In the genomic region with DNA sequence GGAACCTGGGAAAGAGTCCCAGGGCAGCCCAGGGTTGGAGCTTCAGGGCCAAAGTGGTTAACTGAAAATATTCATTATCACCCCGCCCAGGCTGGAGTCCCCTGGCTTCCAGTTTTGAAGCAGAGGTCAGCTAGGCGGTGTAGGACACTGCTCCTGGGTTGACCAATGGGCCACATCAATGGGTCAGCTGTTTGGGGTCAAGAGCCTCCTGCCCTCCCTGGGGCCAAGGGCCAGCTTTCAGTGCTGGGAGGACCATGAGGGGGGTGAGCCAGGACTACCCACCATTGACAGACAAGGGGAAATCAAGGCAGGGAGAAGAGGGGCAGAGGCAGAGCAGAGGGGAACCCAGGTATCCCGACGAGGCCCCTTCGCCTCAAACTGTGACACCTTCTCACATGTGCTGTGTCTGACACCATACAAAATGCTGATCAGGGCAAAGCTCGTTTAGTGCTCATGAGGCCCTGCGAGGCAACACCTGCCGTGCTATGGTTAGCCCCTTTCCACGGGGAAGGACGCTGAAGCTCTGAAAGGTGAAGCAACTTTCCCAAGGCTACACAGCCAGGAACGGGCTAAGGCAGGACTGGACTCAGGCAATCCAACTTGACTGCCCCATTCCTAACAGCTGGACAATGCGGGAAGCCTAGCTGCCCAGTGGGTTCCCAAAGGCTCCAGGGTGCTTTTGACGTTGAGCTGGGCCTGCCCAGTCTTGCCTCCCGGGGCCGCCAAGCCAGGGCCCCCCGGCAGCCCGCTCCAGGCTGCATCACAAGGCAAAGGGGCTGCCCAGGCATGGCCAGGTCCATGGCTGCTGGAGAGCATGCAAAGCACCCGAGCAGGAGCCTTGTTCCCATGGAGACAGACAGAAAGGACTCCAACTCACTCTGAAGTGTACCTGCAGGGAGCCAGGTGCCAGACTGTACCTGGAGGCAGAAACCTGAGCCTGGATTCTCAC, we compare ENCODE assay signal across 8 cellular contexts. TPM values are rescaled to one million over a fixed set of nuclear protein-coding genes. Genes with fewer than 3 reads are reported as not detected.
A peak's percentile ranks its signal among the peaks of the same experiment; 100 is the strongest.
DNase-seq lines count a peak whose midpoint lies in the region; ATAC-seq and TF ChIP-seq lines count a peak whose summit lies in the region.

No MANE protein-coding gene starts in this region.

- peaks cover 0 to 8% (median 5%) of the 10 kb centered on the region in 5 donors for H3K36me3 ChIP-seq in subcutaneous abdominal adipose tissue (ENCODE audit: control insufficient read depth in 5 of 5, insufficient read depth in 5 of 5, low read length in 5 of 5)

- ATAC-seq in HG03520 (IDR thresholded peaks at IDR 0.05; ENCODE audit: unreplicated experiment) = no peak
- ATAC-seq in GM18502 (IDR thresholded peaks at IDR 0.05; ENCODE audit: poor library complexity, unreplicated experiment) = no peak
- no peak for ATAC-seq in HG02840 (IDR thresholded peaks at IDR 0.05; ENCODE audit: low FRiP score, unreplicated experiment)

- peak overlapping the region; percentile 95 for H3K4me3 Mint-ChIP-seq in activated CD4-positive, alpha-beta T cell treated with anti-CD3 and anti-CD28 coated beads, Interleukin-2, amount 10 ng/mL, durations not matched to agents 24 days and 14 days
- peak overlapping the region; percentile 83 for H3K4me3 Mint-ChIP-seq in glutamatergic neuron (ENCODE audit: unreplicated experiment)

- H3K27ac ChIP-seq in subcutaneous abdominal adipose tissue (ENCODE audit: low read depth, low read length) = peak overlapping the region; percentile 95

- H3K27me3 ChIP-seq in subcutaneous abdominal adipose tissue (ENCODE audit: control insufficient read depth in 5 of 5, insufficient read depth in 4 of 5, low read length in 5 of 5) = no peaks in the 10 kb centered on the region

- DNase-seq in activated CD4-positive, alpha-beta T cell treated with anti-CD3 and anti-CD28 coated beads, Interleukin-2, amount 10 ng/mL, durations not matched to agents 24 days and 14 days = no peak
- no peak for DNase-seq in activated CD4-positive, alpha-beta T cell treated with anti-CD3 and anti-CD28 coated beads, Interleukin-2, amount 50 U/mL, for 48 hours
- DNase-seq in RPMI8226 (peak; percentile 75), glutamatergic neuron (no peak)

- H3K27me3 Mint-ChIP-seq in activated CD4-positive, alpha-beta T cell treated with anti-CD3 and anti-CD28 coated beads, Interleukin-2, amount 10 ng/mL, durations not matched to agents 24 days and 14 days = no peaks in the 10 kb centered on the region
- peaks cover 7% of the 10 kb centered on the region for H3K27me3 Mint-ChIP-seq in glutamatergic neuron (ENCODE audit: unreplicated experiment)

- peak overlapping the region; percentile 50 to 86 (median 75) for H3K9ac ChIP-seq in subcutaneous abdominal adipose tissue (ENCODE audit: low read length in 5 of 5)

- H3K36me3 Mint-ChIP-seq in activated CD4-positive, alpha-beta T cell treated with anti-CD3 and anti-CD28 coated beads, Interleukin-2, amount 10 ng/mL, durations not matched to agents 24 days and 14 days (ENCODE audit: low read depth) = peaks cover 21% of the 10 kb centered on the region
- H3K36me3 Mint-ChIP-seq in glutamatergic neuron (ENCODE audit: unreplicated experiment) = no peaks in the 10 kb centered on the region

- H3K9me3 ChIP-seq in subcutaneous abdominal adipose tissue (ENCODE audit: control insufficient read depth in 5 of 5, low read length in 5 of 5) = no peaks in the 10 kb centered on the region

- intact Hi-C loops in activated CD4-positive, alpha-beta T cell treated with anti-CD3 and anti-CD28 coated beads, Interleukin-2, amount 10 ng/mL, durations not matched to agents 24 days and 14 days (cut with micrococcal nuclease) = no loop called here

- H3K4me1 Mint-ChIP-seq in activated CD4-positive, alpha-beta T cell treated with anti-CD3 and anti-CD28 coated beads, Interleukin-2, amount 10 ng/mL, durations not matched to agents 24 days and 14 days = peaks cover 59% of the 10 kb centered on the region
- H3K4me1 Mint-ChIP-seq in glutamatergic neuron (ENCODE audit: low read depth, unreplicated experiment) = peaks cover 15% of the 10 kb centered on the region

- no peaks in the 10 kb centered on the region for H3K9me3 Mint-ChIP-seq in activated CD4-positive, alpha-beta T cell treated with anti-CD3 and anti-CD28 coated beads, Interleukin-2, amount 10 ng/mL, durations not matched to agents 24 days and 14 days
- peaks cover 5% of the 10 kb centered on the region for H3K9me3 Mint-ChIP-seq in glutamatergic neuron (ENCODE audit: unreplicated experiment)

- peak overlapping the region; percentile 79 for H3K27ac Mint-ChIP-seq in activated CD4-positive, alpha-beta T cell treated with anti-CD3 and anti-CD28 coated beads, Interleukin-2, amount 10 ng/mL, durations not matched to agents 24 days and 14 days
- H3K27ac Mint-ChIP-seq in glutamatergic neuron (ENCODE audit: unreplicated experiment) = no peak overlapping the region

- H3K4me3 ChIP-seq in subcutaneous abdominal adipose tissue (ENCODE audit: low read depth in 1 of 5, low read length in 5 of 5) = peak overlapping the region; percentile 56 to 93 (median 88)

- peaks cover 25 to 81% (median 81%) of the 10 kb centered on the region in 5 donors for H3K4me1 ChIP-seq in subcutaneous abdominal adipose tissue (ENCODE audit: control insufficient read depth in 5 of 5, insufficient read depth in 5 of 5, low read length in 5 of 5)

- no peak for TF ChIP-seq CTCF in glutamatergic neuron (IDR thresholded peaks at IDR 0.05; ENCODE audit: partially characterized antibody, unreplicated experiment)

RNA-seq across cellular contexts. Expression of gene SYNE3, which starts 2.0 kb away (rescaled TPM):
- total RNA-seq in activated CD4-positive, alpha-beta T cell treated with anti-CD3 and anti-CD28 coated beads, Interleukin-2, amount 10 ng/mL, durations not matched to agents 24 days and 14 days = 45.2 and 46.3 TPM in 2 replicates
- total RNA-seq in glutamatergic neuron (ENCODE audit: unreplicated experiment) = 7.1 TPM

RNA-seq across cellular contexts. Expression of gene GLRX5, which starts 20.4 kb away (rescaled TPM):
- 43.7 and 45.6 TPM in 2 replicates for total RNA-seq in activated CD4-positive, alpha-beta T cell treated with anti-CD3 and anti-CD28 coated beads, Interleukin-2, amount 10 ng/mL, durations not matched to agents 24 days and 14 days
- 38.9 TPM for total RNA-seq in glutamatergic neuron (ENCODE audit: unreplicated experiment)
